Comparison of ENCODE assay signal across 13 cellular contexts in the genomic region with DNA sequence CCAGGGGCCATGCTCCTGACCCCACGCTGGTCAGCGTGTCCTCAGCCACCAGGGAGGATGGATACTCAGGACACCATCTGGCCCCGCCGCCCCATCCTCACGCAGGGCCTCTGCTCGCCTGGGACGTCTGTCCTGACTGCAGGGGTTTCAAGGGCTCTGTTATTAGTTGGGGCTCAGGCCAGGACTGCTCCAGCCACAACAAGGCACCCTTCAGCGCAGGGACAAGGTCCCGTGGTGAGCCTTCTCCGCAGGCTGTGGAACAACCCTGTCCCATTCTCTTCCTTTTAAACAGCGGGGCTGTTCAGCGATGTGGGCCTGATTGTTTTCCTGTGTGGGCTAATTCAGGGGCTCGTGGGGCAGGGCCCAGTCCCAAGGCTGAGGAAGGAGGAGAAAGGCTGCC.
A peak's percentile ranks its signal among the peaks of the same experiment; 100 is the strongest.
DNase-seq lines count a peak whose midpoint lies in the region; ATAC-seq and TF ChIP-seq lines count a peak whose summit lies in the region.
"Had no signal": no experiment of that assay in that cellular context is flagged by ENCODE, and none has a peak within 500 bp of the region (broad histone marks: within the 10 kb centered on the region; RNA-seq: fewer than 3 reads in every experiment).

No MANE protein-coding gene starts in this region.

- intact Hi-C loops in activated CD4-positive, alpha-beta T cell treated with anti-CD3 and anti-CD28 coated beads, Interleukin-2, amount 10 ng/mL, durations not matched to agents 24 days and 14 days (cut with micrococcal nuclease), result no loop called here
- intact Hi-C loops in activated CD8-positive, alpha-beta T cell treated with anti-CD3 and anti-CD28 coated beads for 36 hours (cut with micrococcal nuclease), result no loop called here
- intact Hi-C loops in sciatic nerve (cut with DNase I), result loop anchor here (10.0 kb wide), 1 partner anchor 108 kb away; no protein-coding TSS in a partner anchor
- intact Hi-C loops in gastrocnemius medialis (cut with DNase I; ENCODE audit: low total_unique reads), result no loop called here

- POLR2A ChIA-PET in activated CD8-positive, alpha-beta T cell treated with anti-CD3 and anti-CD28 coated beads for 36 hours (lab: Charles Lee), result interaction anchor here (0.7 to 2.3 kb wide), 6 partner anchors 10 to 150 kb away, joined by 3 to 11 read pairs (median 4); no protein-coding TSS in a partner anchor

- in situ Hi-C loops in gastrocnemius medialis (cut with MboI; ENCODE audit: low sequenced_read_pairs in 4 of 4), result no loop called here

- no peaks in the 10 kb centered on the region; the same call in 1 of the 2 replicates for H3K36me3 ChIP-seq in iPS DF 6.9 (ENCODE audit: control insufficient read depth, insufficient read depth, low read length)
- no peaks in the 10 kb centered on the region for H3K36me3 ChIP-seq in gastrocnemius medialis

- no peak overlapping the region for H3K4me3 Mint-ChIP-seq in activated CD4-positive, alpha-beta T cell treated with anti-CD3 and anti-CD28 coated beads, Interleukin-2, amount 10 ng/mL, durations not matched to agents 24 days and 14 days
- H3K4me3 Mint-ChIP-seq in activated CD8-positive, alpha-beta T cell treated with anti-CD3 and anti-CD28 coated beads for 36 hours, result no peak overlapping the region
- no peak overlapping the region for H3K4me3 Mint-ChIP-seq in endothelial cell (ENCODE audit: unreplicated experiment)

- peaks cover 35% of the 10 kb centered on the region for H3K36me3 Mint-ChIP-seq in activated CD4-positive, alpha-beta T cell treated with anti-CD3 and anti-CD28 coated beads, Interleukin-2, amount 10 ng/mL, durations not matched to agents 24 days and 14 days (ENCODE audit: low read depth)
- H3K36me3 Mint-ChIP-seq in activated CD8-positive, alpha-beta T cell treated with anti-CD3 and anti-CD28 coated beads for 36 hours (ENCODE audit: low read depth), result peaks cover 67% of the 10 kb centered on the region
- H3K36me3 Mint-ChIP-seq in endothelial cell (ENCODE audit: low read depth, unreplicated experiment), result no peaks in the 10 kb centered on the region

- no peak for TF ChIP-seq POLR2A in gastrocnemius medialis (IDR thresholded peaks at IDR 0.05)

- H3K27ac ChIP-seq in iPS DF 6.9 (ENCODE audit: low read length) (peak overlapping the region; percentile 72), gastrocnemius medialis (no peak overlapping the region)

- H3K27me3 ChIP-seq in iPS DF 6.9 (ENCODE audit: control insufficient read depth, insufficient read depth, low read length), result no peaks in the 10 kb centered on the region
- no peaks in the 10 kb centered on the region for H3K27me3 ChIP-seq in gastrocnemius medialis

- TF ChIP-seq CTCF in activated CD8-positive, alpha-beta T cell treated with anti-CD3 and anti-CD28 coated beads for 36 hours (IDR thresholded peaks at IDR 0.05), result no peak
- TF ChIP-seq CTCF in endothelial cell (IDR thresholded peaks at IDR 0.05; ENCODE audit: unreplicated experiment), result no peak
- TF ChIP-seq CTCF in gastrocnemius medialis (IDR thresholded peaks at IDR 0.05 in 4 of 5, conservative IDR thresholded peaks at IDR 0.05 in 1 of 5), result no peak

- CTCF ChIA-PET in activated CD8-positive, alpha-beta T cell treated with anti-CD3 and anti-CD28 coated beads for 36 hours (lab: Charles Lee), result interaction anchor here (1.1 to 2.5 kb wide), 3 partner anchors 8 to 112 kb away, joined by 3 to 11 read pairs (median 7); no protein-coding TSS in a partner anchor

- no peaks in the 10 kb centered on the region for H3K9me3 Mint-ChIP-seq in activated CD4-positive, alpha-beta T cell treated with anti-CD3 and anti-CD28 coated beads, Interleukin-2, amount 10 ng/mL, durations not matched to agents 24 days and 14 days
- H3K9me3 Mint-ChIP-seq in activated CD8-positive, alpha-beta T cell treated with anti-CD3 and anti-CD28 coated beads for 36 hours, result no peaks in the 10 kb centered on the region
- H3K9me3 Mint-ChIP-seq in endothelial cell (ENCODE audit: unreplicated experiment), result no peaks in the 10 kb centered on the region

- no peaks in the 10 kb centered on the region for H3K27me3 Mint-ChIP-seq in activated CD4-positive, alpha-beta T cell treated with anti-CD3 and anti-CD28 coated beads, Interleukin-2, amount 10 ng/mL, durations not matched to agents 24 days and 14 days
- no peaks in the 10 kb centered on the region for H3K27me3 Mint-ChIP-seq in activated CD8-positive, alpha-beta T cell treated with anti-CD3 and anti-CD28 coated beads for 36 hours
- peaks cover 1% of the 10 kb centered on the region for H3K27me3 Mint-ChIP-seq in endothelial cell (ENCODE audit: unreplicated experiment)

- H3K4me3 ChIP-seq in iPS DF 6.9 (ENCODE audit: low read length) (no peak overlapping the region), gastrocnemius medialis (no peak overlapping the region)

- peak overlapping the region; percentile 40 for H3K27ac Mint-ChIP-seq in activated CD4-positive, alpha-beta T cell treated with anti-CD3 and anti-CD28 coated beads, Interleukin-2, amount 10 ng/mL, durations not matched to agents 24 days and 14 days
- peak overlapping the region; percentile 77 for H3K27ac Mint-ChIP-seq in activated CD8-positive, alpha-beta T cell treated with anti-CD3 and anti-CD28 coated beads for 36 hours
- no peak overlapping the region for H3K27ac Mint-ChIP-seq in endothelial cell (ENCODE audit: unreplicated experiment)

- H3K9me3 ChIP-seq in iPS DF 6.9 (ENCODE audit: control insufficient read depth, insufficient read depth, low read length) (no peaks in the 10 kb centered on the region), gastrocnemius medialis (no peaks in the 10 kb centered on the region)

- peaks cover 57% of the 10 kb centered on the region for H3K4me1 Mint-ChIP-seq in activated CD4-positive, alpha-beta T cell treated with anti-CD3 and anti-CD28 coated beads, Interleukin-2, amount 10 ng/mL, durations not matched to agents 24 days and 14 days
- peaks cover 86% of the 10 kb centered on the region for H3K4me1 Mint-ChIP-seq in activated CD8-positive, alpha-beta T cell treated with anti-CD3 and anti-CD28 coated beads for 36 hours (ENCODE audit: low read depth)
- H3K4me1 Mint-ChIP-seq in endothelial cell (ENCODE audit: unreplicated experiment), result peaks cover 13% of the 10 kb centered on the region

- WGBS in iPS DF 6.9 (ENCODE audit: insufficient coverage, insufficient read length), result no CpG with 5 or more reads among the region's 13 CpGs

- no peak for ATAC-seq in activated CD8-positive, alpha-beta T cell treated with anti-CD3 and anti-CD28 coated beads for 36 hours
- ATAC-seq in sciatic nerve, result peak; percentile 56
- ATAC-seq in gastrocnemius medialis, result no peak

- H3K4me1 ChIP-seq in iPS DF 6.9 (ENCODE audit: control insufficient read depth, insufficient read depth, low read length) (peaks cover 37% of the 10 kb centered on the region), gastrocnemius medialis (peaks cover 29 to 43% of the 10 kb centered on the region in 2 donors)

- no peak for DNase-seq in activated CD4-positive, alpha-beta T cell treated with anti-CD3 and anti-CD28 coated beads, Interleukin-2, amount 10 ng/mL, durations not matched to agents 24 days and 14 days
- no peak for DNase-seq in activated CD4-positive, alpha-beta T cell treated with anti-CD3 and anti-CD28 coated beads, Interleukin-2, amount 50 U/mL, for 4 hours
- DNase-seq in activated CD8-positive, alpha-beta T cell treated with anti-CD3 and anti-CD28 coated beads for 36 hours, result no peak
- DNase-seq in iPS DF 6.9 (ENCODE audit: low read depth, low spot score), result no peak
- DNase-seq in sciatic nerve (ENCODE audit: low spot score), result no peak
- no peak for DNase-seq in stimulated activated CD4-positive, alpha-beta T cell treated with anti-CD3 and anti-CD28 coated beads, Interleukin-12 subunit alpha, Interleukin-12 subunit beta, amount 100 ng/mL, for 4 hours
- DNase-seq in endothelial cell (ENCODE audit: low spot score), result no peak
- no peak for DNase-seq in gastrocnemius medialis
- DNase-seq: activated effector memory CD4-positive, alpha-beta T cell treated with anti-CD3 and anti-CD28 coated beads, Interleukin-2, amount 50 U/mL, for 16 hours; cortex of kidney; NCI-H146; NCI-H526; Right ventricle myocardium superior had no signal
